Comparison of ENCODE assay signal across 1 cellular context in the genomic region with DNA sequence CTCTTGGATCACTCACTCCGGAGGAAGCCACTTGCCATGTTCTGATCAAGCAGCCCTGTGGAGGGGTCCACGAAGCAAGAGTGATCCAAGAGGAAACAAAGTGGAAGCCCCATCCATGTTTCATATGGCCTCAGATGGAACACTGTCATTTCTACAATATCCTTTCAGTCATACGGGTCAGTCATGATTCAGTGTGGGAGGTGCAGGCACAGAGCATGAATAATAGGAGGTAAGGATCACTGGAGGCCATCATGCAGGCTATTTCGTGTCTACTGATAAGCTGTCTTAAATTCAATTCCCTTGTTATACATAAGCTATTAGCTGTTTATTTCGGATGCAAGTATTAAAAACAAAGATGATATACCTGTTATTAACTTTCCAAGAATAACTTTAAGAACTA.
TF ChIP-seq lines count a peak whose summit lies in the region.

No MANE protein-coding gene starts in this region.

TF ChIP-seq in WTC11, 78 proteins besides CTCF, POLR2A, EP300 and RAD21:
- no peak for TF ChIP-seq EMX1 (CRISPR knock-in tag; IDR thresholded peaks at IDR 0.05)
- no peak for TF ChIP-seq ZNF138 (CRISPR knock-in tag; conservative IDR thresholded peaks at IDR 0.05)
- no peak for TF ChIP-seq ZNF396 (CRISPR knock-in tag; IDR thresholded peaks at IDR 0.05; ENCODE audit: borderline replicate concordance)
- TF ChIP-seq ZNF281 (CRISPR knock-in tag; IDR thresholded peaks at IDR 0.05): no peak
- TF ChIP-seq CBFB (CRISPR knock-in tag; IDR thresholded peaks at IDR 0.05; ENCODE audit: low read depth): no peak
- TF ChIP-seq FOXK1 (CRISPR knock-in tag; IDR thresholded peaks at IDR 0.05): no peak
- TF ChIP-seq CREB1 (CRISPR knock-in tag; IDR thresholded peaks at IDR 0.05): no peak
- TF ChIP-seq JUN (CRISPR knock-in tag; IDR thresholded peaks at IDR 0.05): no peak
- no peak for TF ChIP-seq ATF6 (CRISPR knock-in tag; IDR thresholded peaks at IDR 0.05)
- no peak for TF ChIP-seq MYBL2 (CRISPR knock-in tag; IDR thresholded peaks at IDR 0.05)
- no peak for TF ChIP-seq ATF1 (CRISPR knock-in tag; IDR thresholded peaks at IDR 0.05)
